Comparison of ENCODE assay signal across 12 cellular contexts in the genomic region with DNA sequence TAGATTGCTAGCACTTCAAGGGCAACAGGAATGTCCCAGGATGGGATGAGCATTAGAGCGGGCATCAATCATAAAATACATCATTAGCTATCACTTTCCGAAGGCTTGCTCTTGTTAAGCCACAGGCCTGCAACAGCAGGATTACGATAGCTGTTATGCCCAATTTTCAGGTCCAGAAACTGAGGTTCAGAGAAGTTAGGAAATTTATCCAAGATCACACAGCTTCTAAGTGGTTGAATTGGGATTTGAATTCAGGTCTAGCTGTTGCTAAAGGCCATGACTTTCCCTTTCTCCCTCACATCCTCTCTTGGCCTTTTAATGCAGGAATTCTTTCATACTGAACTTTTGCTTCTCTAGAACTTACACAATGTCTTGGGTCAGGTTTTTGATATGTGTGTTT.
"Had no signal": no experiment of that assay in that cellular context is flagged by ENCODE, and none has a peak within 500 bp of the region (broad histone marks: within the 10 kb centered on the region; RNA-seq: fewer than 3 reads in every experiment).

No MANE protein-coding gene starts in this region.

- H3K79me2 ChIP-seq: hepatocyte, parathyroid adenoma had no signal

- DNase-seq: activated CD4-positive, alpha-beta T cell treated with anti-CD3 and anti-CD28 coated beads for 36 hours; activated CD4-positive, alpha-beta T cell treated with anti-CD3 and anti-CD28 coated beads, Interleukin-2, amount 50 U/mL, for 48 hours; activated gamma-delta T cell; cerebellar nuclear complex; effector CD8-positive, alpha-beta T cell; foreskin fibroblast; mesendoderm; natural killer cell; upper lobe of right lung had no signal

- H3K9me3 ChIP-seq: neutrophil, upper lobe of right lung had no signal

- H3K27ac ChIP-seq: neutrophil, parathyroid adenoma had no signal

- H3K36me3 ChIP-seq: neutrophil, upper lobe of right lung had no signal

- H3K4me1 ChIP-seq: parathyroid adenoma had no signal

- H3K27me3 ChIP-seq: hepatocyte had no signal

- H3K9ac ChIP-seq: parathyroid adenoma had no signal

- H2AFZ ChIP-seq: hepatocyte, parathyroid adenoma had no signal

- H3K4me3 ChIP-seq: hepatocyte, upper lobe of right lung had no signal
